ENCODE assay signal across 26 cellular contexts in genomic region chr17:36123431-36123830, GRCh38. TPM values are rescaled to one million over a fixed set of nuclear protein-coding genes. Genes with fewer than 3 reads are reported as not detected.
DNase-seq lines count a peak whose midpoint lies in the region; ATAC-seq, FAIRE-seq and TF ChIP-seq lines count a peak whose summit lies in the region.
"Had no signal": no experiment of that assay in that cellular context is flagged by ENCODE, and none has a peak within 500 bp of the region (broad histone marks: within the 10 kb centered on the region; RNA-seq: fewer than 3 reads in every experiment).

No MANE protein-coding gene starts in this region.

- intact Hi-C loops in HepG2 (cut with micrococcal nuclease; ENCODE audit: unreplicated experiment), result no loop called here
- intact Hi-C loops in right lobe of liver (cut with DNase I), result no loop called here
- intact Hi-C loops in activated B cell treated with CpG ODN at 0.5 μM for 24 hours (cut with micrococcal nuclease), result no loop called here

- no peak for DNase-seq in HepG2 (ENCODE audit: low spot score)
- DNase-seq in right lobe of liver, result no peak
- no peak for DNase-seq in activated B cell treated with CpG ODN at 0.5 μM for 24 hours
- DNase-seq in immature natural killer cell, result no peak
- DNase-seq in SIG-M5 treated with dmso at 0.1 percent for 504 hours (lab: John Stamatoyannopoulos, UW; ENCODE audit: unreplicated experiment), result no peak
- DNase-seq: CD4-positive, alpha-beta memory T cell; DMS153; DMS79; GDM1; HFFc6; KBM-7 had no signal

- H3K27ac Mint-ChIP-seq in activated B cell treated with CpG ODN at 0.5 μM for 24 hours (peak overlapping the region; percentile 24), immature natural killer cell (peak overlapping the region in 5 of 6 donors; percentile 17 to 65 (median 42))
- H3K27ac Mint-ChIP-seq: CD14-positive monocyte; CD4-positive, alpha-beta memory T cell; HFFc6; IgD-negative memory B cell had no signal

- FAIRE-seq in HepG2 (lab: Jason Lieb, UNC), result no peak
- FAIRE-seq: GM12892, GM18507 had no signal

- TF ChIP-seq POLR2A in HepG2 (IDR thresholded peaks at IDR 0.05; ENCODE audit: insufficient read depth in 1 of 2, low read depth in 2 of 2, low read length in 2 of 2) (no peak), right lobe of liver (IDR thresholded peaks at IDR 0.05) (no peak)

- H3K4me3 Mint-ChIP-seq in activated B cell treated with CpG ODN at 0.5 μM for 24 hours (no peak overlapping the region), immature natural killer cell (no peak overlapping the region)
- H3K4me3 Mint-ChIP-seq: CD14-positive monocyte; CD4-positive, alpha-beta memory T cell; HFFc6; IgD-negative memory B cell had no signal

- H3K4me3 ChIP-seq in HepG2 (replicated peaks in 1 of 3; ENCODE audit: insufficient read depth in 1 of 3, low read depth in 2 of 3, low read length in 3 of 3) (no peak overlapping the region), right lobe of liver (no peak overlapping the region), HUES48 (ENCODE audit: low read depth, low read length) (peak overlapping the region; percentile 11; the same call in 1 of the 2 replicates)
- H3K4me3 ChIP-seq: BLaER1 had no signal

- no peak overlapping the region for H2AFZ ChIP-seq in HepG2 (ENCODE audit: low read length)

- H3K79me2 ChIP-seq in HepG2 (ENCODE audit: insufficient read depth, low read length), result no peaks in the 10 kb centered on the region

- H3K9me3 Mint-ChIP-seq in activated B cell treated with CpG ODN at 0.5 μM for 24 hours, result peaks cover 2% of the 10 kb centered on the region
- H3K9me3 Mint-ChIP-seq in immature natural killer cell, result peaks cover 0 to 12% (median 4%) of the 10 kb centered on the region in 6 donors

- POLR2A ChIA-PET in HepG2 (lab: Yijun Ruan, JAX) (no interaction called here), activated B cell treated with CpG ODN at 0.5 μM for 24 hours (lab: Charles Lee) (interaction anchor here (0.9 to 1.7 kb wide), 2 partner anchors 26 to 33 kb away, joined by 3 read pairs; partner anchors contain the start of gene CCL3)

- no TSS peak for BruUV-seq in HepG2 (replicated peaks; lab: Mats Ljungman, UMichigan)

- no peak for TF ChIP-seq RAD21 in HepG2 (CRISPR knock-in tag; IDR thresholded peaks at IDR 0.05)

- H3K4me1 Mint-ChIP-seq in activated B cell treated with CpG ODN at 0.5 μM for 24 hours, result peaks cover 40% of the 10 kb centered on the region
- H3K4me1 Mint-ChIP-seq in immature natural killer cell, result peaks cover 47 to 54% of the 10 kb centered on the region in 2 donors

- TF ChIP-seq CTCF in HepG2 (CRISPR knock-in tag; IDR thresholded peaks at IDR 0.05) (no peak), right lobe of liver (IDR thresholded peaks at IDR 0.05) (no peak), activated B cell treated with CpG ODN at 0.5 μM for 24 hours (IDR thresholded peaks at IDR 0.05) (no peak)

- CTCF ChIA-PET in HepG2 (lab: Yijun Ruan, JAX; ENCODE audit: low intra/inter-chr PET ratio, low total read pairs) (no interaction called here), activated B cell treated with CpG ODN at 0.5 μM for 24 hours (lab: Charles Lee) (interaction anchor here (1.1 kb wide), 1 partner anchor 50 kb away, joined by 4 read pairs; no protein-coding TSS in a partner anchor)

- in situ Hi-C loops in HepG2 (cut with HindIII; ENCODE audit: extremely low pct_ligation_motif_present, low pct_unique_long_range_greater_than_20kb), result no loop called here

- no peaks in the 10 kb centered on the region for H4K20me1 ChIP-seq in HepG2 (ENCODE audit: insufficient read depth, low read length)
- H4K20me1 ChIP-seq: BLaER1 had no signal

- H3K27ac ChIP-seq in HepG2 (ENCODE audit: extremely low read length, insufficient read depth, low read length), result no peak overlapping the region
- no peak overlapping the region for H3K27ac ChIP-seq in right lobe of liver
- H3K27ac ChIP-seq in HUES48 (ENCODE audit: low read depth, low read length), result peak overlapping the region; percentile 9
- H3K27ac ChIP-seq: 22Rv1, BLaER1 had no signal

- no peaks in the 10 kb centered on the region for H3K27me3 ChIP-seq in HepG2 (ENCODE audit: control insufficient read depth in 1 of 2, insufficient read depth in 2 of 2, low read length in 2 of 2)
- no peaks in the 10 kb centered on the region for H3K27me3 ChIP-seq in right lobe of liver
- H3K27me3 ChIP-seq in HUES48 (ENCODE audit: control insufficient read depth, insufficient read depth, low read length), result no peaks in the 10 kb centered on the region
- H3K27me3 ChIP-seq: BLaER1 had no signal

- H3K9ac ChIP-seq in HepG2 (ENCODE audit: insufficient read depth, low read depth, low read length) (no peak overlapping the region), HUES48 (ENCODE audit: low read depth, low read length) (no peak overlapping the region)
- H3K9ac ChIP-seq: BLaER1 had no signal

- TF ChIP-seq EP300 in HepG2 (IDR thresholded peaks at IDR 0.05; ENCODE audit: low read depth in 2 of 2, low read length in 2 of 2) (no peak), HepG2 (CRISPR knock-in tag; IDR thresholded peaks at IDR 0.05; ENCODE audit: borderline replicate concordance) (no peak)

- no peak overlapping the region for H3K4me2 ChIP-seq in HepG2 (ENCODE audit: low read depth, low read length)
- H3K4me2 ChIP-seq: BLaER1 had no signal

- H3K4me1 ChIP-seq in HepG2 (ENCODE audit: insufficient read depth, low read length), result no peaks in the 10 kb centered on the region
- H3K4me1 ChIP-seq in right lobe of liver, result no peaks in the 10 kb centered on the region
- H3K4me1 ChIP-seq in HUES48 (ENCODE audit: control insufficient read depth, insufficient read depth, low read length), result peaks cover 19% of the 10 kb centered on the region

- H3K27me3 Mint-ChIP-seq in activated B cell treated with CpG ODN at 0.5 μM for 24 hours (peaks cover 12% of the 10 kb centered on the region), immature natural killer cell (ENCODE audit: low read depth in 3 of 3) (peaks cover 0 to 5% (median 4%) of the 10 kb centered on the region in 3 donors)

- no peaks in the 10 kb centered on the region for H3K36me3 ChIP-seq in HepG2 (replicated peaks in 1 of 2; ENCODE audit: control insufficient read depth in 1 of 2, insufficient read depth in 2 of 2, low read length in 2 of 2)
- H3K36me3 ChIP-seq in right lobe of liver, result no peaks in the 10 kb centered on the region
- no peaks in the 10 kb centered on the region for H3K36me3 ChIP-seq in HUES48 (ENCODE audit: control insufficient read depth, insufficient read depth, low read length)
- H3K36me3 ChIP-seq: BLaER1 had no signal

- H3K9me3 ChIP-seq in HepG2 (ENCODE audit: low read length), result peaks cover 11% of the 10 kb centered on the region; the same call in 1 of the 2 replicates
- H3K9me3 ChIP-seq in right lobe of liver, result no peaks in the 10 kb centered on the region
- H3K9me3 ChIP-seq in HUES48 (ENCODE audit: control insufficient read depth, insufficient read depth, low read length), result peaks cover 27% of the 10 kb centered on the region

- peaks cover 5% of the 10 kb centered on the region for H3K36me3 Mint-ChIP-seq in activated B cell treated with CpG ODN at 0.5 μM for 24 hours (ENCODE audit: low read depth)
- H3K36me3 Mint-ChIP-seq in immature natural killer cell, result peaks cover 34 to 51% (median 34%) of the 10 kb centered on the region in 3 donors
- H3K36me3 Mint-ChIP-seq: IgD-negative memory B cell had no signal

- WGBS in HepG2 (ENCODE audit: low lambda C conversion rate), result 8% methylated on average over 2 of the region's 2 CpGs
- WGBS in right lobe of liver (ENCODE audit: insufficient coverage, low coverage, low lambda C conversion rate, missing lambda C conversion rate), result 71% methylated on average over 2 of the region's 2 CpGs

- no peak for ATAC-seq in HepG2
- no peak for ATAC-seq in right lobe of liver
- ATAC-seq in activated B cell treated with CpG ODN at 0.5 μM for 24 hours (ENCODE audit: low read depth), result no peak
- ATAC-seq in HG03280 (IDR thresholded peaks at IDR 0.05; ENCODE audit: unreplicated experiment), result no peak
- no peak for ATAC-seq in GM21737 (IDR thresholded peaks at IDR 0.05; ENCODE audit: unreplicated experiment)
- ATAC-seq: HCT116 had no signal

RNA-seq across cellular contexts. Expression of gene CCL4, which starts 19.8 kb away (rescaled TPM):
- not detected in 2 replicates for total RNA-seq in HepG2 (2016; rRNA removed; fragmentation: Illumina TruSeq; extraction: Trizol)
- total RNA-seq in HepG2 (2016; cell fraction: cytosol; rRNA removed; fragmentation: Illumina TruSeq; extraction: Trizol; ENCODE audit: low read depth), result not detected in 2 replicates
- total RNA-seq in HepG2 (2016; cell fraction: insoluble cytoplasmic fraction; rRNA removed; fragmentation: Illumina TruSeq; extraction: Trizol), result not detected in 2 replicates
- not detected in 2 replicates for total RNA-seq in HepG2 (2016; cell fraction: membrane; rRNA removed; fragmentation: Illumina TruSeq; extraction: Trizol)
- not detected in 2 replicates for total RNA-seq in HepG2 (2016; cell fraction: nucleus; rRNA removed; fragmentation: Illumina TruSeq; extraction: Trizol)
- not detected in 2 replicates for polyA plus RNA-seq in HepG2 (2011; rRNA removed)
- not detected in 2 replicates for polyA plus RNA-seq in HepG2 (2011; cell fraction: cytosol; rRNA removed)
- 0.26 TPM in 1 of 2 replicates, not detected in the other for polyA plus RNA-seq in HepG2 (2011; cell fraction: nucleus; rRNA removed)
- not detected in 2 replicates for polyA plus RNA-seq in HepG2 (2012)
- not detected in 2 replicates for polyA plus RNA-seq in HepG2 (2016; cell fraction: cytosol; fragmentation: Illumina TruSeq; extraction: Trizol; ENCODE audit: low read depth)
- not detected in 2 replicates for polyA plus RNA-seq in HepG2 (2016; cell fraction: insoluble cytoplasmic fraction; fragmentation: Illumina TruSeq; extraction: Trizol; ENCODE audit: low read depth)
- not detected in 2 replicates for polyA plus RNA-seq in HepG2 (2016; cell fraction: membrane; fragmentation: Illumina TruSeq; extraction: Trizol; ENCODE audit: low read depth)
- polyA plus RNA-seq in HepG2 (2016; cell fraction: nucleus; fragmentation: Illumina TruSeq; extraction: Trizol; ENCODE audit: insufficient read depth, low read depth), result not detected in 2 replicates
- 0.47 TPM in 1 of 2 replicates, not detected in the other for polyA minus RNA-seq in HepG2 (2011; rRNA and poly(A)+ RNA removed; ENCODE audit: low replicate concordance)
- not detected in 2 replicates for polyA minus RNA-seq in HepG2 (2011; cell fraction: cytosol; rRNA and poly(A)+ RNA removed)
- not detected in 2 replicates for polyA minus RNA-seq in HepG2 (2011; cell fraction: nucleus; rRNA and poly(A)+ RNA removed)
- 1 to 10 TPM in 4 of 6 experiments, under 1 TPM in 2; 0.79 to 7.1 (median 2.4) TPM for total RNA-seq in right lobe of liver
- 68.8 and 82.1 TPM in 2 replicates for total RNA-seq in activated B cell treated with CpG ODN at 0.5 μM for 24 hours
- 1,000 to 10,000 TPM in 1 of 3 donors, 100 to 1,000 TPM in 2; 748 to 1,008 (median 970) TPM for polyA plus RNA-seq in immature natural killer cell
- total RNA-seq: A673, Daoy, H4, HFFc6, HT-29 had no signal
- polyA plus RNA-seq: AG04450 had no signal

RNA-seq across cellular contexts. Expression of gene CCL3, which starts 33.5 kb away (rescaled TPM):
- total RNA-seq in HepG2 (2016; rRNA removed; fragmentation: Illumina TruSeq; extraction: Trizol) (not detected in 2 replicates), right lobe of liver (10 to 100 TPM in 1 of 6 experiments, 1 to 10 TPM in 1, under 1 TPM in 3, not detected in 1; 0.43 to 18.2 (median 0.53) TPM), activated B cell treated with CpG ODN at 0.5 μM for 24 hours (74.4 and 74.5 TPM in 2 replicates)
- not detected in 2 replicates for total RNA-seq in HepG2 (2016; cell fraction: cytosol; rRNA removed; fragmentation: Illumina TruSeq; extraction: Trizol; ENCODE audit: low read depth)
- not detected in 2 replicates for total RNA-seq in HepG2 (2016; cell fraction: insoluble cytoplasmic fraction; rRNA removed; fragmentation: Illumina TruSeq; extraction: Trizol)
- total RNA-seq in HepG2 (2016; cell fraction: membrane; rRNA removed; fragmentation: Illumina TruSeq; extraction: Trizol), result not detected in 2 replicates
- not detected in 2 replicates for total RNA-seq in HepG2 (2016; cell fraction: nucleus; rRNA removed; fragmentation: Illumina TruSeq; extraction: Trizol)
- polyA plus RNA-seq in HepG2 (2011; rRNA removed) (not detected in 2 replicates), immature natural killer cell (100 to 1,000 TPM; 120 to 149 (median 128) TPM)
- 0.12 TPM in 1 of 2 replicates, not detected in the other for polyA plus RNA-seq in HepG2 (2011; cell fraction: cytosol; rRNA removed)
- polyA plus RNA-seq in HepG2 (2011; cell fraction: nucleus; rRNA removed), result 0.26 and 0.38 TPM in 2 replicates
- polyA plus RNA-seq in HepG2 (2012), result not detected in 2 replicates
- polyA plus RNA-seq in HepG2 (2016; cell fraction: cytosol; fragmentation: Illumina TruSeq; extraction: Trizol; ENCODE audit: low read depth), result not detected in 2 replicates
- not detected in 2 replicates for polyA plus RNA-seq in HepG2 (2016; cell fraction: insoluble cytoplasmic fraction; fragmentation: Illumina TruSeq; extraction: Trizol; ENCODE audit: low read depth)
- not detected in 2 replicates for polyA plus RNA-seq in HepG2 (2016; cell fraction: membrane; fragmentation: Illumina TruSeq; extraction: Trizol; ENCODE audit: low read depth)
- polyA plus RNA-seq in HepG2 (2016; cell fraction: nucleus; fragmentation: Illumina TruSeq; extraction: Trizol; ENCODE audit: insufficient read depth, low read depth), result not detected in 2 replicates
- polyA minus RNA-seq in HepG2 (2011; rRNA and poly(A)+ RNA removed; ENCODE audit: low replicate concordance), result 3.3 TPM in 1 of 2 replicates, not detected in the other
- not detected in 2 replicates for polyA minus RNA-seq in HepG2 (2011; cell fraction: cytosol; rRNA and poly(A)+ RNA removed)
- not detected in 2 replicates for polyA minus RNA-seq in HepG2 (2011; cell fraction: nucleus; rRNA and poly(A)+ RNA removed)
- total RNA-seq: A673, H4, HFFc6, HT-29 had no signal
- polyA plus RNA-seq: AG04450; CD4-positive, alpha-beta memory T cell had no signal

RNA-seq across cellular contexts. Expression of gene TBC1D3B, which starts 53.0 kb away (rescaled TPM):
- total RNA-seq in HepG2 (2016; rRNA removed; fragmentation: Illumina TruSeq; extraction: Trizol) (1.8 TPM in 1 of 2 replicates, not detected in the other), right lobe of liver (1 to 10 TPM in 4 of 6 experiments, not detected in 2; 2.4 to 6.5 (median 3.7) TPM), activated B cell treated with CpG ODN at 0.5 μM for 24 hours (8.3 and 12.8 TPM in 2 replicates)
- total RNA-seq in HepG2 (2016; cell fraction: cytosol; rRNA removed; fragmentation: Illumina TruSeq; extraction: Trizol; ENCODE audit: low read depth), result 1.4 TPM in 1 of 2 replicates, not detected in the other
- total RNA-seq in HepG2 (2016; cell fraction: insoluble cytoplasmic fraction; rRNA removed; fragmentation: Illumina TruSeq; extraction: Trizol), result 1.8 TPM in 1 of 2 replicates, not detected in the other
- total RNA-seq in HepG2 (2016; cell fraction: membrane; rRNA removed; fragmentation: Illumina TruSeq; extraction: Trizol), result 0.74 and 1.3 TPM in 2 replicates
- 5.9 and 6.1 TPM in 2 replicates for total RNA-seq in HepG2 (2016; cell fraction: nucleus; rRNA removed; fragmentation: Illumina TruSeq; extraction: Trizol)
- polyA plus RNA-seq in HepG2 (2011; rRNA removed) (1.1 and 2.1 TPM in 2 replicates), immature natural killer cell (not detected)
- polyA plus RNA-seq in HepG2 (2011; cell fraction: cytosol; rRNA removed), result 0.46 and 0.52 TPM in 2 replicates
- polyA plus RNA-seq in HepG2 (2011; cell fraction: nucleus; rRNA removed), result 12.8 and 13.4 TPM in 2 replicates
- 2.5 and 2.6 TPM in 2 replicates for polyA plus RNA-seq in HepG2 (2012)
- polyA plus RNA-seq in HepG2 (2016; cell fraction: cytosol; fragmentation: Illumina TruSeq; extraction: Trizol; ENCODE audit: low read depth), result not detected in 2 replicates
- 0.50 TPM in 1 of 2 replicates, not detected in the other for polyA plus RNA-seq in HepG2 (2016; cell fraction: insoluble cytoplasmic fraction; fragmentation: Illumina TruSeq; extraction: Trizol; ENCODE audit: low read depth)
- polyA plus RNA-seq in HepG2 (2016; cell fraction: membrane; fragmentation: Illumina TruSeq; extraction: Trizol; ENCODE audit: low read depth), result not detected in 2 replicates
- polyA plus RNA-seq in HepG2 (2016; cell fraction: nucleus; fragmentation: Illumina TruSeq; extraction: Trizol; ENCODE audit: insufficient read depth, low read depth), result 12.6 and 14.8 TPM in 2 replicates
- 0.42 and 1.9 TPM in 2 replicates for polyA minus RNA-seq in HepG2 (2011; rRNA and poly(A)+ RNA removed; ENCODE audit: low replicate concordance)
- not detected in 2 replicates for polyA minus RNA-seq in HepG2 (2011; cell fraction: cytosol; rRNA and poly(A)+ RNA removed)
- 3.9 and 5.9 TPM in 2 replicates for polyA minus RNA-seq in HepG2 (2011; cell fraction: nucleus; rRNA and poly(A)+ RNA removed)
- total RNA-seq: Daoy had no signal
- polyA plus RNA-seq: CD14-positive monocyte; CD4-positive, alpha-beta memory T cell had no signal

RNA-seq across cellular contexts. Expression of gene CCL18, which starts 59.4 kb away (rescaled TPM):
- total RNA-seq in HepG2 (2016; rRNA removed; fragmentation: Illumina TruSeq; extraction: Trizol), result not detected in 2 replicates
- total RNA-seq in HepG2 (2016; cell fraction: cytosol; rRNA removed; fragmentation: Illumina TruSeq; extraction: Trizol; ENCODE audit: low read depth), result not detected in 2 replicates
- not detected in 2 replicates for total RNA-seq in HepG2 (2016; cell fraction: insoluble cytoplasmic fraction; rRNA removed; fragmentation: Illumina TruSeq; extraction: Trizol)
- not detected in 2 replicates for total RNA-seq in HepG2 (2016; cell fraction: membrane; rRNA removed; fragmentation: Illumina TruSeq; extraction: Trizol)
- total RNA-seq in HepG2 (2016; cell fraction: nucleus; rRNA removed; fragmentation: Illumina TruSeq; extraction: Trizol), result not detected in 2 replicates
- polyA plus RNA-seq in HepG2 (2011; rRNA removed), result not detected in 2 replicates
- polyA plus RNA-seq in HepG2 (2011; cell fraction: cytosol; rRNA removed), result not detected in 2 replicates
- polyA plus RNA-seq in HepG2 (2011; cell fraction: nucleus; rRNA removed), result not detected in 2 replicates
- polyA plus RNA-seq in HepG2 (2012), result not detected in 2 replicates
- polyA plus RNA-seq in HepG2 (2016; cell fraction: cytosol; fragmentation: Illumina TruSeq; extraction: Trizol; ENCODE audit: low read depth), result not detected in 2 replicates
- polyA plus RNA-seq in HepG2 (2016; cell fraction: insoluble cytoplasmic fraction; fragmentation: Illumina TruSeq; extraction: Trizol; ENCODE audit: low read depth), result not detected in 2 replicates
- not detected in 2 replicates for polyA plus RNA-seq in HepG2 (2016; cell fraction: membrane; fragmentation: Illumina TruSeq; extraction: Trizol; ENCODE audit: low read depth)
- not detected in 2 replicates for polyA plus RNA-seq in HepG2 (2016; cell fraction: nucleus; fragmentation: Illumina TruSeq; extraction: Trizol; ENCODE audit: insufficient read depth, low read depth)
- not detected in 2 replicates for polyA minus RNA-seq in HepG2 (2011; rRNA and poly(A)+ RNA removed; ENCODE audit: low replicate concordance)
- polyA minus RNA-seq in HepG2 (2011; cell fraction: cytosol; rRNA and poly(A)+ RNA removed), result not detected in 2 replicates
- polyA minus RNA-seq in HepG2 (2011; cell fraction: nucleus; rRNA and poly(A)+ RNA removed), result not detected in 2 replicates
- total RNA-seq in right lobe of liver, result 1 to 10 TPM in 2 of 6 experiments, under 1 TPM in 3, not detected in 1; 0.29 to 2.0 (median 0.64) TPM
- not detected in 2 replicates for total RNA-seq in activated B cell treated with CpG ODN at 0.5 μM for 24 hours
- under 1 TPM in 1 of 3 donors, not detected in 2; 0.24 TPM for polyA plus RNA-seq in immature natural killer cell
- total RNA-seq: A673; CD4-positive, alpha-beta memory T cell; Daoy; H4; HFFc6; HT-29 had no signal
- polyA plus RNA-seq: AG04450; CD14-positive monocyte; CD4-positive, alpha-beta memory T cell; IgD-negative memory B cell had no signal
